8 cellular contexts compared by ENCODE assay signal in genomic region chr6:26660096-26660425, GRCh38. TPM values are rescaled to one million over a fixed set of nuclear protein-coding genes. Genes with fewer than 3 reads are reported as not detected.
DNase-seq lines count a peak whose midpoint lies in the region; ATAC-seq and TF ChIP-seq lines count a peak whose summit lies in the region.

No MANE protein-coding gene starts in this region.

- H3K27me3 Mint-ChIP-seq in endothelial cell (ENCODE audit: unreplicated experiment) (peaks cover 4% of the 10 kb centered on the region), nephron (ENCODE audit: low read depth) (peaks cover 29% of the 10 kb centered on the region)

- peak; percentile 35 for DNase-seq in A673 (ENCODE audit: low spot score)
- no peak for DNase-seq in RWPE2 (ENCODE audit: low spot score)
- DNase-seq in endothelial cell (ENCODE audit: low spot score), result no peak
- no peak for DNase-seq in NK-92 treated with Interleukin-12 subunit alpha and Interleukin-12 subunit beta, amount 100 ng/mL, for 24 hours (lab: John Stamatoyannopoulos, UW)
- DNase-seq in T1000 (lab: John Stamatoyannopoulos, UW), result no peak

- POLR2A ChIA-PET in A673 (lab: Charles Lee; ENCODE audit: low non-redundant PET), result no interaction called here

- peaks cover 12% of the 10 kb centered on the region for H3K4me1 Mint-ChIP-seq in endothelial cell (ENCODE audit: unreplicated experiment)
- H3K4me1 Mint-ChIP-seq in nephron, result peaks cover 25% of the 10 kb centered on the region

- H3K9me3 Mint-ChIP-seq in endothelial cell (ENCODE audit: unreplicated experiment) (no peaks in the 10 kb centered on the region), nephron (peaks cover 6% of the 10 kb centered on the region)

- no peaks in the 10 kb centered on the region for H3K4me1 ChIP-seq in A673 (ENCODE audit: insufficient read depth, low read length, poor library complexity, severe bottlenecking)
- peaks cover 6% of the 10 kb centered on the region for H3K4me1 ChIP-seq in RWPE2 (ENCODE audit: insufficient read depth, poor library complexity, severe bottlenecking)

- H3K36me3 Mint-ChIP-seq in endothelial cell (ENCODE audit: low read depth, unreplicated experiment) (no peaks in the 10 kb centered on the region), nephron (ENCODE audit: low read depth) (peaks cover 33% of the 10 kb centered on the region)

- H3K27ac ChIP-seq in A673 (ENCODE audit: low read depth, low read length, poor library complexity, severe bottlenecking), result peak overlapping the region; percentile 2
- H3K27ac ChIP-seq in RWPE2 (ENCODE audit: poor library complexity, severe bottlenecking), result no peak overlapping the region

- peaks cover 3% of the 10 kb centered on the region for H3K36me3 ChIP-seq in A673 (ENCODE audit: insufficient read depth, low read length, poor library complexity, severe bottlenecking)
- H3K36me3 ChIP-seq in RWPE2 (ENCODE audit: low read depth), result peaks cover 25% of the 10 kb centered on the region

- H3K9me3 ChIP-seq in A673 (ENCODE audit: low read depth, low read length, poor library complexity, severe bottlenecking) (no peaks in the 10 kb centered on the region), RWPE2 (ENCODE audit: severe bottlenecking) (no peaks in the 10 kb centered on the region)

- ATAC-seq in GM18498 (IDR thresholded peaks at IDR 0.05; ENCODE audit: unreplicated experiment), result peak; percentile 37
- ATAC-seq in HG02970 (IDR thresholded peaks at IDR 0.05; ENCODE audit: low FRiP score, unreplicated experiment), result peak; percentile 17
- ATAC-seq in RWPE2 (ENCODE audit: low read depth), result peak; percentile 35

- H3K27me3 ChIP-seq in A673 (replicated peaks; ENCODE audit: insufficient read depth, low read depth, low read length, poor library complexity), result peaks cover 9% of the 10 kb centered on the region
- no peaks in the 10 kb centered on the region for H3K27me3 ChIP-seq in RWPE2 (ENCODE audit: insufficient read depth, poor library complexity, severe bottlenecking)

- BruUV-seq in A673 (replicated peaks; lab: Mats Ljungman, UMichigan), result no TSS peak

- TF ChIP-seq CTCF in A673 (conservative IDR thresholded peaks at IDR 0.05; ENCODE audit: low read depth, low read length), result peak; percentile 35
- TF ChIP-seq CTCF in RWPE2 (IDR thresholded peaks at IDR 0.05; ENCODE audit: poor library complexity, severe bottlenecking), result peak; percentile 26
- TF ChIP-seq CTCF in endothelial cell (IDR thresholded peaks at IDR 0.05; ENCODE audit: unreplicated experiment), result no peak
- TF ChIP-seq CTCF in nephron (IDR thresholded peaks at IDR 0.05; ENCODE audit: unreplicated experiment in 3 of 3), result peak in 2 of 3 experiments; percentile 7 to 30

- CTCF ChIA-PET in A673 (lab: Charles Lee), result no interaction called here

- peak overlapping the region; percentile 76 for H3K4me3 ChIP-seq in A673 (ENCODE audit: low read depth, low read length, poor library complexity, severe bottlenecking)
- peak overlapping the region; percentile 92 for H3K4me3 ChIP-seq in RWPE2 (ENCODE audit: severe bottlenecking)

- intact Hi-C loops in A673 (cut with micrococcal nuclease; ENCODE audit: unreplicated experiment), result no loop called here

- H3K27ac Mint-ChIP-seq in endothelial cell (ENCODE audit: unreplicated experiment) (no peak overlapping the region), nephron (peak overlapping the region; percentile 65 to 90 (median 85))

- peak overlapping the region; percentile 87 for H3K4me3 Mint-ChIP-seq in endothelial cell (ENCODE audit: unreplicated experiment)
- peak overlapping the region; percentile 84 to 88 (median 88) for H3K4me3 Mint-ChIP-seq in nephron

RNA-seq across cellular contexts. Expression of gene ZNF322, which starts 0.5 kb away (rescaled TPM):
- 18.1 and 21.5 TPM in 2 replicates for total RNA-seq in A673 (2021)
- total RNA-seq in endothelial cell (ENCODE audit: unreplicated experiment), result 35.0 TPM
